33 cellular contexts compared by ENCODE assay signal in the genomic region with DNA sequence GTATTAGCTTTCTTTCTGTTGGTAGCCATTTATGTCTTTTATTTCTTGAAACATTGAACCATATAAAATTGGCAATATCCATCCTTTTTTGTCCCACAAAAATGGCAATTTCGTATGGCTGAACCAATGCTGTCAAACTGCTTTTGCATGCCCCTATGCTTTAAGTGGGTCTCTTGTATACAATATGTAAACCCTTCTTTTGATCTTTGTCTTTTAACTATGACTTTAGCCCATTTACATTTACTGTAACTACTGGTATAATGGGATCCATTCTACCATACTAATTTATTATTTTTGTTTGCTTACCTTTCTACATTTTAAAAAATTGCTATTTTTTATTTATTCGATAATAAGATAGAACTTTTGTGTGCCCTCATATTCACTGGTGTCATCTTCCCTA.
"Had no signal": no experiment of that assay in that cellular context is flagged by ENCODE, and none has a peak within 500 bp of the region (broad histone marks: within the 10 kb centered on the region; RNA-seq: fewer than 3 reads in every experiment).

No MANE protein-coding gene starts in this region.

- H3K27me3 ChIP-seq: adrenal gland, ascending aorta, body of pancreas, brain microvascular endothelial cell, breast epithelium, cardiac muscle cell had no signal

- H3K4me1 ChIP-seq: adrenal gland, body of pancreas, breast epithelium had no signal

- H3K4me3 ChIP-seq: adrenal gland, ascending aorta, body of pancreas, breast epithelium, cardiac muscle cell had no signal

- H3K9me3 ChIP-seq: adrenal gland, ascending aorta, body of pancreas, breast epithelium had no signal

- ATAC-seq: activated naive CD4-positive, alpha-beta T cell treated with anti-CD3 and anti-CD28 coated beads, Interleukin-2, amount 50 U/mL, for 72 hours; activated naive CD8-positive, alpha-beta T cell treated with anti-CD3 and anti-CD28 coated beads, Interleukin-2, amount 50 U/mL, for 24 hours; activated T-cell treated with anti-CD3 and anti-CD28 coated beads, Interleukin-2, amount 50 U/mL, for 4 hours; activated T-cell treated with anti-CD3 and anti-CD28 coated beads, Interleukin-2, amount 50 U/mL, for 72 hours; activated T-helper 17 cell treated with anti-CD3 and anti-CD28 coated beads, Interleukin-2, amount 50 U/mL, for 72 hours; body of pancreas had no signal

- H3K27ac ChIP-seq: adrenal gland, ascending aorta, body of pancreas, brain microvascular endothelial cell, breast epithelium, cardiac muscle cell had no signal

- DNase-seq: activated effector memory CD4-positive, alpha-beta T cell treated with anti-CD3 and anti-CD28 coated beads, Interleukin-2, amount 50 U/mL, for 16 hours; activated effector memory CD4-positive, alpha-beta T cell treated with Interleukin-2 at 50 U/mL for 16 hours; activated gamma-delta T cell; activated gamma-delta T cell treated with Interleukin-2 at 50 U/mL for 16 hours; activated naive CD4-positive, alpha-beta T cell; activated naive CD4-positive, alpha-beta T cell treated with anti-CD3 and anti-CD28 coated beads for 36 hours; activated naive CD4-positive, alpha-beta T cell treated with anti-CD3 and anti-CD28 coated beads, Interleukin-2, amount 10 ng/mL, durations not matched to agents 7 days and 5 days; activated naive CD4-positive, alpha-beta T cell treated with anti-CD3 and anti-CD28 coated beads, Interleukin-2, amount 50 U/mL, for 16 hours; activated naive CD4-positive, alpha-beta T cell treated with Interleukin-2 at 50 U/mL for 16 hours; activated naive CD8-positive, alpha-beta T cell treated with anti-CD3 and anti-CD28 coated beads for 36 hours; activated naive CD8-positive, alpha-beta T cell treated with anti-CD3 and anti-CD28 coated beads, Interleukin-2, amount 10 ng/mL, durations not matched to agents 7 days and 5 days; activated naive CD8-positive, alpha-beta T cell treated with anti-CD3 and anti-CD28 coated beads, Interleukin-2, amount 50 U/mL, for 24 hours; activated T-cell treated with anti-CD3 and anti-CD28 coated beads, Interleukin-2, amount 50 U/mL, for 1 hour; activated T-cell treated with anti-CD3 and anti-CD28 coated beads, Interleukin-2, amount 50 U/mL, for 24 hours; activated T-cell treated with anti-CD3 and anti-CD28 coated beads, Interleukin-2, amount 50 U/mL, for 4 hours; activated T-cell treated with anti-CD3 and anti-CD28 coated beads, Interleukin-2, amount 50 U/mL, for 48 hours; activated T-cell treated with anti-CD3 and anti-CD28 coated beads, Interleukin-2, amount 50 U/mL, for 72 hours; adrenal gland; amniotic stem cell; amygdala; anterior cingulate cortex; aorta; body of pancreas; brain microvascular endothelial cell; caudate nucleus; central memory CD4-positive, alpha-beta T cell; cerebellar nuclear complex had no signal

- FAIRE-seq: bronchial epithelial cell had no signal

- H3K36me3 ChIP-seq: adrenal gland, ascending aorta, brain microvascular endothelial cell, breast epithelium, cardiac muscle cell had no signal
